Comparison of ENCODE assay signal across 11 cellular contexts in genomic region chr4:139808381-139809206, GRCh38.
DNase-seq lines count a peak whose midpoint lies in the region; ATAC-seq, FAIRE-seq and TF ChIP-seq lines count a peak whose summit lies in the region.
"Had no signal": no experiment of that assay in that cellular context is flagged by ENCODE, and none has a peak within 500 bp of the region (broad histone marks: within the 10 kb centered on the region; RNA-seq: fewer than 3 reads in every experiment).

No MANE protein-coding gene starts in this region.

- WGBS in HepG2 (ENCODE audit: low lambda C conversion rate), result 35% methylated on average over 7 of the region's 7 CpGs

- TF ChIP-seq EP300 in HepG2 (IDR thresholded peaks at IDR 0.05; ENCODE audit: low read depth in 2 of 2, low read length in 2 of 2), result no peak
- no peak for TF ChIP-seq EP300 in HepG2 (CRISPR knock-in tag; IDR thresholded peaks at IDR 0.05; ENCODE audit: borderline replicate concordance)

- H3K4me3 ChIP-seq in HepG2 (replicated peaks in 1 of 3; ENCODE audit: insufficient read depth in 1 of 3, low read depth in 2 of 3, low read length in 3 of 3) (no peak overlapping the region; a peak in 1 of 6 replicates), upper lobe of right lung (no peak overlapping the region)

- in situ Hi-C loops in HepG2 (cut with HindIII; ENCODE audit: extremely low pct_ligation_motif_present, low pct_unique_long_range_greater_than_20kb), result no loop called here

- POLR2A ChIA-PET in HepG2 (lab: Yijun Ruan, JAX), result no interaction called here

- H3K36me3 ChIP-seq in HepG2 (replicated peaks in 1 of 2; ENCODE audit: control insufficient read depth in 1 of 2, insufficient read depth in 2 of 2, low read length in 2 of 2) (no peaks in the 10 kb centered on the region), upper lobe of right lung (no peaks in the 10 kb centered on the region)

- no peaks in the 10 kb centered on the region for H3K79me2 ChIP-seq in HepG2 (ENCODE audit: insufficient read depth, low read length)

- no TSS peak for BruUV-seq in HepG2 (replicated peaks; lab: Mats Ljungman, UMichigan)

- intact Hi-C loops in Right ventricle myocardium superior (cut with DNase I) (no loop called here), Right ventricle myocardium inferior (cut with DNase I) (no loop called here), HepG2 (cut with micrococcal nuclease; ENCODE audit: unreplicated experiment) (no loop called here), upper lobe of right lung (cut with DNase I) (no loop called here)

- CTCF ChIA-PET in HepG2 (lab: Yijun Ruan, JAX; ENCODE audit: low intra/inter-chr PET ratio, low total read pairs), result no interaction called here

- H3K27ac ChIP-seq in HepG2 (ENCODE audit: extremely low read length, insufficient read depth, low read length) (no peak overlapping the region), upper lobe of right lung (peak overlapping the region; percentile 52)

- no peak for FAIRE-seq in HepG2 (lab: Jason Lieb, UNC)
- FAIRE-seq: GM18507 had no signal

- H4K20me1 ChIP-seq in HepG2 (ENCODE audit: insufficient read depth, low read length), result no peaks in the 10 kb centered on the region

- no peak for TF ChIP-seq RAD21 in HepG2 (CRISPR knock-in tag; IDR thresholded peaks at IDR 0.05)

- ATAC-seq in Right ventricle myocardium superior (ENCODE audit: poor library complexity), result peak; percentile 25
- no peak for ATAC-seq in Right ventricle myocardium inferior
- ATAC-seq in SK-N-SH treated with all-trans-retinoic acid at 6 μM for 48 hours, result peak; percentile 77
- ATAC-seq in HepG2, result peak; percentile 71
- ATAC-seq in upper lobe of right lung, result peak; percentile 41
- no peak for ATAC-seq in GM18519 (IDR thresholded peaks at IDR 0.05; ENCODE audit: low FRiP score, unreplicated experiment)
- ATAC-seq in GM21526 (IDR thresholded peaks at IDR 0.05; ENCODE audit: low FRiP score, unreplicated experiment), result no peak

- no peak for TF ChIP-seq CTCF in HepG2 (CRISPR knock-in tag; IDR thresholded peaks at IDR 0.05)
- TF ChIP-seq CTCF in upper lobe of right lung (IDR thresholded peaks at IDR 0.05), result no peak

- DNase-seq in Right ventricle myocardium superior, result no peak
- no peak for DNase-seq in Right ventricle myocardium inferior (ENCODE audit: missing footprints)
- peak; percentile 13 for DNase-seq in HepG2 (ENCODE audit: low spot score)
- no peak for DNase-seq in upper lobe of right lung
- no peak for DNase-seq in SKM-1 (lab: John Stamatoyannopoulos, UW; ENCODE audit: unreplicated experiment)
- DNase-seq: activated T-cell treated with anti-CD3 and anti-CD28 coated beads, Interleukin-2, amount 50 U/mL, for 24 hours; SIG-M5 had no signal

- H3K4me2 ChIP-seq in HepG2 (ENCODE audit: low read depth, low read length), result peak overlapping the region; percentile 67

- H3K9ac ChIP-seq in HepG2 (ENCODE audit: insufficient read depth, low read depth, low read length), result no peak overlapping the region; the same call in 1 of the 2 replicates

- H3K9me3 ChIP-seq in HepG2 (ENCODE audit: low read length) (peaks cover 10% of the 10 kb centered on the region), upper lobe of right lung (peaks cover 8% of the 10 kb centered on the region)

- H2AFZ ChIP-seq in HepG2 (ENCODE audit: low read length), result peak overlapping the region; percentile 25

- H3K27me3 ChIP-seq in HepG2 (ENCODE audit: control insufficient read depth in 1 of 2, insufficient read depth in 2 of 2, low read length in 2 of 2) (peaks cover 3 to 9% of the 10 kb centered on the region in 2 experiments; a peak in 2 of 5 replicates), upper lobe of right lung (no peaks in the 10 kb centered on the region)

- peaks cover 30% of the 10 kb centered on the region for H3K4me1 ChIP-seq in HepG2 (ENCODE audit: insufficient read depth, low read length)
- H3K4me1 ChIP-seq in upper lobe of right lung, result peaks cover 18% of the 10 kb centered on the region

- TF ChIP-seq POLR2A in HepG2 (IDR thresholded peaks at IDR 0.05; ENCODE audit: insufficient read depth in 1 of 2, low read depth in 2 of 2, low read length in 2 of 2), result no peak

TF ChIP-seq in SK-N-SH treated with all-trans-retinoic acid at 6 μM for 48 hours, 23 proteins besides CTCF, POLR2A, EP300 and RAD21 (continues in another document):
- TF ChIP-seq ZNF8 (CRISPR knock-in tag; IDR thresholded peaks at IDR 0.05) (no peak), CSDC2 (CRISPR knock-in tag; IDR thresholded peaks at IDR 0.05) (no peak), ZFP3 (CRISPR knock-in tag; IDR thresholded peaks at IDR 0.05) (0 out of 2 replicates have a peak, but pooled peaks have one; percentile 32), TSHZ2 (CRISPR knock-in tag; IDR thresholded peaks at IDR 0.05) (peak; percentile 64)

TF ChIP-seq in HepG2, 621 proteins besides CTCF, POLR2A, EP300 and RAD21:
- no peak for TF ChIP-seq EHMT2 (IDR thresholded peaks at IDR 0.05; ENCODE audit: borderline replicate concordance, low read depth, low read length)
- no peak for TF ChIP-seq RFX3 (CRISPR knock-in tag; IDR thresholded peaks at IDR 0.05)
- TF ChIP-seq ZNF570 (CRISPR knock-in tag; IDR thresholded peaks at IDR 0.05; ENCODE audit: borderline replicate concordance), result no peak
- TF ChIP-seq PITX1 (CRISPR knock-in tag; IDR thresholded peaks at IDR 0.05), result peak; percentile 41

Comparison
In these comparisons a context has a peak if more than half of its experiments do, and no peak if none do; other contexts are left out.
1. ATAC-seq: peak in Right ventricle myocardium superior (single experiment), SK-N-SH treated with all-trans-retinoic acid at 6 μM for 48 hours (single experiment), HepG2 (single experiment) and upper lobe of right lung (single experiment); none in Right ventricle myocardium inferior (single experiment), GM18519 (single experiment) and GM21526 (single experiment).